ENCODE assay signal across 9 cellular contexts in the genomic region with DNA sequence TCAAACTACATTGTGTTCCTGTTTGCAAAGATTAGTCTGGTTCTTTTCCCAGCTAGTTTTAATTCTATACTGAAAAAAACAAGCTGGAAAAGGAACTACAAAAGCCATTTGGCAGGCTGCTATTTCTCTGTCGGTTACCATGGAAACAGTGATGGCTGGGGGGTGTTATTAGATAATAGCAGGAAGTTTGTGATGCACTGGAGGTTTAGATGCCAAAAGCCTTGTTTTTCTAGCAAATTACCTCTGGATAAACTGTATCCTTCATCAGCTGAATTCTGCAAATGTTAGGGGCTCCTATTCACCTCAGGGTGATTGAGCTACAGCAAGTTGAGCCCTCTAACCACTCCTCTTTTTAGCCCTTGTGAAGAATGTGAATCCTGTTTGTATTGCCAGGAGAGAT. TPM values are rescaled to one million over a fixed set of nuclear protein-coding genes. Genes with fewer than 3 reads are reported as not detected.
DNase-seq lines count a peak whose midpoint lies in the region; ATAC-seq and TF ChIP-seq lines count a peak whose summit lies in the region.
"Had no signal": no experiment of that assay in that cellular context is flagged by ENCODE, and none has a peak within 500 bp of the region (broad histone marks: within the 10 kb centered on the region; RNA-seq: fewer than 3 reads in every experiment).

No MANE protein-coding gene starts in this region.

- H3K36me3 ChIP-seq in breast epithelium (peaks cover 3% of the 10 kb centered on the region), stomach (peaks cover 3 to 67% (median 53%) of the 10 kb centered on the region in 4 donors)

- WGBS in stomach, 5 donors = 61 to 76% (median 68%) methylated on average over 1 of the region's 1 CpG

- DNase-seq in NCI-H1694 treated with DMSO at 0.1 percent for 48 hours (lab: John Stamatoyannopoulos, UW) (peak; percentile 49), breast epithelium (ENCODE audit: low spot score in 2 of 2) (no peak), iris pigment epithelial cell (ENCODE audit: low read depth) (peak; percentile 68), stomach (no peak), NK-92 (lab: John Stamatoyannopoulos, UW; ENCODE audit: unreplicated experiment) (no peak), NCI-H1048 (lab: John Stamatoyannopoulos, UW) (no peak)
- DNase-seq: activated T-cell treated with anti-CD3 and anti-CD28 coated beads, Interleukin-2, amount 50 U/mL, for 4 hours had no signal

- H3K27ac ChIP-seq in breast epithelium = peak overlapping the region; percentile 28 to 62
- peak overlapping the region in 4 of 5 donors; percentile 28 to 64 (median 49) for H3K27ac ChIP-seq in stomach

- TF ChIP-seq CTCF in breast epithelium (IDR thresholded peaks at IDR 0.05) (no peak), stomach (IDR thresholded peaks at IDR 0.05) (no peak)

- TF ChIP-seq POLR2A in breast epithelium (IDR thresholded peaks at IDR 0.05) (no peak), stomach (IDR thresholded peaks at IDR 0.05) (no peak)

- H3K4me3 ChIP-seq in breast epithelium (no peak overlapping the region), stomach (no peak overlapping the region)

- TF ChIP-seq EP300 in stomach (IDR thresholded peaks at IDR 0.05) = no peak

- intact Hi-C loops in breast epithelium (cut with DNase I; ENCODE audit: low total_unique reads) = no loop called here
- intact Hi-C loops in stomach (cut with DNase I; ENCODE audit: low total_unique reads) = no loop called here

- H3K9me3 ChIP-seq in breast epithelium (no peaks in the 10 kb centered on the region), stomach (no peaks in the 10 kb centered on the region)

- H3K4me1 ChIP-seq in breast epithelium (peaks cover 0 to 5% of the 10 kb centered on the region in 2 donors), stomach (peaks cover 0 to 35% (median 29%) of the 10 kb centered on the region in 4 donors)

- H3K27me3 ChIP-seq in breast epithelium (no peaks in the 10 kb centered on the region), stomach (no peaks in the 10 kb centered on the region)

- ATAC-seq in GM19035 (IDR thresholded peaks at IDR 0.05; ENCODE audit: unreplicated experiment) = no peak
- ATAC-seq in HG02798 (IDR thresholded peaks at IDR 0.05; ENCODE audit: poor library complexity, unreplicated experiment) = no peak
- ATAC-seq: activated T-cell treated with anti-CD3 and anti-CD28 coated beads, Interleukin-2, amount 50 U/mL, for 4 hours had no signal

RNA-seq across cellular contexts. Expression of a gene that starts 25.2 kb away (rescaled TPM):
- total RNA-seq in breast epithelium (10 to 100 TPM; 29.0 to 40.7 (median 33.1) TPM), stomach (100 to 1,000 TPM in 1 of 5 donors, 10 to 100 TPM in 4; 25.7 to 113 (median 37.4) TPM)
- 10 to 100 TPM; 30.8 to 49.0 (median 31.4) TPM for polyA plus RNA-seq in stomach

RNA-seq across cellular contexts. Expression of a gene that starts 36.6 kb away (rescaled TPM):
- total RNA-seq in breast epithelium (10 to 100 TPM; 41.1 to 97.3 (median 46.8) TPM), stomach (100 to 1,000 TPM in 1 of 5 donors, 10 to 100 TPM in 4; 32.1 to 273 (median 55.4) TPM)
- polyA plus RNA-seq in stomach = 100 to 1,000 TPM in 2 of 3 donors, 10 to 100 TPM in 1; 77.2 to 140 (median 131) TPM

Comparison
In these comparisons a context has a peak if more than half of its experiments do, and no peak if none do; other contexts are left out.
1. DNase-seq: peak in NCI-H1694 treated with DMSO at 0.1 percent for 48 hours (single experiment) and iris pigment epithelial cell (single experiment); none in breast epithelium (0 of 2), stomach (single experiment), NK-92 (single experiment) and NCI-H1048 (single experiment).